Comparison of ENCODE assay signal across 1 cellular context in the genomic region with DNA sequence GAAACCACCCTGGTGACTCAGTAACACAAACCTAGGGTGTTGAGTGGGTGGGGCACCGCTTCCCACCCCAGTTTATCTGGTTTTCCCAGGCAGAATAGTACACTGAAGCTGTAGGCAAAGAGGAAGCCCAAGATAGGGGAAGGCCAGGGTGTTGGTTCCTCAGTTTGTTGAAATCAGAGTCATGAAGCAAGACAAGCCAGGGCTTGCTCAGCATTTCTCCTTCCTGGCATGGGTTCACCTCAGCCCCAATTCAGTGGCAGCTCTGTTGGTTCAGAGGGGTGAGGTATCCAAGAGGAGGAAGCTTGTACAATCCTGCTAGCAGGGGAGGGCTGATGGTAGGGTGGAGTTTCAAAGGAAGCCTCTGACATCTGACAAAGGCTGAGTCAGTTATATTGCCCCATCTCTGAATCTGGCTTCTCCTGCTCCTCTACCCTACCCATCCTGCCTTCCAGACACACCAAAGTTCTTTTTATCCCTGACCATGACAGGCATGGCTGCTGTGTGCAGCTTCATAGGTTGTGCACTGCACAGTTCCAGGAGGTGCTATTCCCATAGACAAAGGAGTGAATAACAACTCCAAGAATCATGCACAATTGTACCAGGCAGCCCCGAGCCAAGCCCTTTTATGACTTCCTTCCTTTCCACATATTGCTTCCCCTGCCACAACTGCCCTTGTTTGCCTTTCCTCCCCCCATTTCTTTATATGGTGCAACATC.
TF ChIP-seq lines count a peak whose summit lies in the region.

No MANE protein-coding gene starts in this region.

TF ChIP-seq in H1, 55 proteins besides CTCF, POLR2A, EP300 and RAD21 (continued from another document):
- TF ChIP-seq, protein P1, sequence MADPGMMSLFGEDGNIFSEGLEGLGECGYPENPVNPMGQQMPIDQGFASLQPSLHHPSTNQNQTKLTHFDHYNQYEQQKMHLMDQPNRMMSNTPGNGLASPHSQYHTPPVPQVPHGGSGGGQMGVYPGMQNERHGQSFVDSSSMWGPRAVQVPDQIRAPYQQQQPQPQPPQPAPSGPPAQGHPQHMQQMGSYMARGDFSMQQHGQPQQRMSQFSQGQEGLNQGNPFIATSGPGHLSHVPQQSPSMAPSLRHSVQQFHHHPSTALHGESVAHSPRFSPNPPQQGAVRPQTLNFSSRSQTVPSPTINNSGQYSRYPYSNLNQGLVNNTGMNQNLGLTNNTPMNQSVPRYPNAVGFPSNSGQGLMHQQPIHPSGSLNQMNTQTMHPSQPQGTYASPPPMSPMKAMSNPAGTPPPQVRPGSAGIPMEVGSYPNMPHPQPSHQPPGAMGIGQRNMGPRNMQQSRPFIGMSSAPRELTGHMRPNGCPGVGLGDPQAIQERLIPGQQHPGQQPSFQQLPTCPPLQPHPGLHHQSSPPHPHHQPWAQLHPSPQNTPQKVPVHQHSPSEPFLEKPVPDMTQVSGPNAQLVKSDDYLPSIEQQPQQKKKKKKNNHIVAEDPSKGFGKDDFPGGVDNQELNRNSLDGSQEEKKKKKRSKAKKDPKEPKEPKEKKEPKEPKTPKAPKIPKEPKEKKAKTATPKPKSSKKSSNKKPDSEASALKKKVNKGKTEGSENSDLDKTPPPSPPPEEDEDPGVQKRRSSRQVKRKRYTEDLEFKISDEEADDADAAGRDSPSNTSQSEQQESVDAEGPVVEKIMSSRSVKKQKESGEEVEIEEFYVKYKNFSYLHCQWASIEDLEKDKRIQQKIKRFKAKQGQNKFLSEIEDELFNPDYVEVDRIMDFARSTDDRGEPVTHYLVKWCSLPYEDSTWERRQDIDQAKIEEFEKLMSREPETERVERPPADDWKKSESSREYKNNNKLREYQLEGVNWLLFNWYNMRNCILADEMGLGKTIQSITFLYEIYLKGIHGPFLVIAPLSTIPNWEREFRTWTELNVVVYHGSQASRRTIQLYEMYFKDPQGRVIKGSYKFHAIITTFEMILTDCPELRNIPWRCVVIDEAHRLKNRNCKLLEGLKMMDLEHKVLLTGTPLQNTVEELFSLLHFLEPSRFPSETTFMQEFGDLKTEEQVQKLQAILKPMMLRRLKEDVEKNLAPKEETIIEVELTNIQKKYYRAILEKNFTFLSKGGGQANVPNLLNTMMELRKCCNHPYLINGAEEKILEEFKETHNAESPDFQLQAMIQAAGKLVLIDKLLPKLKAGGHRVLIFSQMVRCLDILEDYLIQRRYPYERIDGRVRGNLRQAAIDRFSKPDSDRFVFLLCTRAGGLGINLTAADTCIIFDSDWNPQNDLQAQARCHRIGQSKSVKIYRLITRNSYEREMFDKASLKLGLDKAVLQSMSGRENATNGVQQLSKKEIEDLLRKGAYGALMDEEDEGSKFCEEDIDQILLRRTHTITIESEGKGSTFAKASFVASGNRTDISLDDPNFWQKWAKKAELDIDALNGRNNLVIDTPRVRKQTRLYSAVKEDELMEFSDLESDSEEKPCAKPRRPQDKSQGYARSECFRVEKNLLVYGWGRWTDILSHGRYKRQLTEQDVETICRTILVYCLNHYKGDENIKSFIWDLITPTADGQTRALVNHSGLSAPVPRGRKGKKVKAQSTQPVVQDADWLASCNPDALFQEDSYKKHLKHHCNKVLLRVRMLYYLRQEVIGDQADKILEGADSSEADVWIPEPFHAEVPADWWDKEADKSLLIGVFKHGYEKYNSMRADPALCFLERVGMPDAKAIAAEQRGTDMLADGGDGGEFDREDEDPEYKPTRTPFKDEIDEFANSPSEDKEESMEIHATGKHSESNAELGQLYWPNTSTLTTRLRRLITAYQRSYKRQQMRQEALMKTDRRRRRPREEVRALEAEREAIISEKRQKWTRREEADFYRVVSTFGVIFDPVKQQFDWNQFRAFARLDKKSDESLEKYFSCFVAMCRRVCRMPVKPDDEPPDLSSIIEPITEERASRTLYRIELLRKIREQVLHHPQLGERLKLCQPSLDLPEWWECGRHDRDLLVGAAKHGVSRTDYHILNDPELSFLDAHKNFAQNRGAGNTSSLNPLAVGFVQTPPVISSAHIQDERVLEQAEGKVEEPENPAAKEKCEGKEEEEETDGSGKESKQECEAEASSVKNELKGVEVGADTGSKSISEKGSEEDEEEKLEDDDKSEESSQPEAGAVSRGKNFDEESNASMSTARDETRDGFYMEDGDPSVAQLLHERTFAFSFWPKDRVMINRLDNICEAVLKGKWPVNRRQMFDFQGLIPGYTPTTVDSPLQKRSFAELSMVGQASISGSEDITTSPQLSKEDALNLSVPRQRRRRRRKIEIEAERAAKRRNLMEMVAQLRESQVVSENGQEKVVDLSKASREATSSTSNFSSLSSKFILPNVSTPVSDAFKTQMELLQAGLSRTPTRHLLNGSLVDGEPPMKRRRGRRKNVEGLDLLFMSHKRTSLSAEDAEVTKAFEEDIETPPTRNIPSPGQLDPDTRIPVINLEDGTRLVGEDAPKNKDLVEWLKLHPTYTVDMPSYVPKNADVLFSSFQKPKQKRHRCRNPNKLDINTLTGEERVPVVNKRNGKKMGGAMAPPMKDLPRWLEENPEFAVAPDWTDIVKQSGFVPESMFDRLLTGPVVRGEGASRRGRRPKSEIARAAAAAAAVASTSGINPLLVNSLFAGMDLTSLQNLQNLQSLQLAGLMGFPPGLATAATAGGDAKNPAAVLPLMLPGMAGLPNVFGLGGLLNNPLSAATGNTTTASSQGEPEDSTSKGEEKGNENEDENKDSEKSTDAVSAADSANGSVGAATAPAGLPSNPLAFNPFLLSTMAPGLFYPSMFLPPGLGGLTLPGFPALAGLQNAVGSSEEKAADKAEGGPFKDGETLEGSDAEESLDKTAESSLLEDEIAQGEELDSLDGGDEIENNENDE (IDR thresholded peaks at IDR 0.05; ENCODE audit: insufficient replicate concordance, low read length) = no peak
- TF ChIP-seq KDM4A (IDR thresholded peaks at IDR 0.05; ENCODE audit: low read depth, low read length, severe bottlenecking) = no peak
- TF ChIP-seq CBX5 (IDR thresholded peaks at IDR 0.05; ENCODE audit: low read depth, low read length) = no peak
- TF ChIP-seq PHF8 (conservative IDR thresholded peaks at IDR 0.05; ENCODE audit: low read depth, low read length) = no peak
- no peak for TF ChIP-seq SP1 (IDR thresholded peaks at IDR 0.05; ENCODE audit: low read depth, low read length)
- no peak for TF ChIP-seq TCF12 (IDR thresholded peaks at IDR 0.05; ENCODE audit: low read depth, low read length)
- TF ChIP-seq CHD2 (IDR thresholded peaks at IDR 0.05; ENCODE audit: low read length) = no peak
- no peak for TF ChIP-seq TAF1 (IDR thresholded peaks at IDR 0.05; ENCODE audit: low read depth, low read length)
- TF ChIP-seq TEAD4 (IDR thresholded peaks at IDR 0.05; ENCODE audit: low read depth, low read length) = no peak
- no peak for TF ChIP-seq RBBP5 (IDR thresholded peaks at IDR 0.05; ENCODE audit: borderline replicate concordance, low read depth, low read length)
- no peak for TF ChIP-seq KDM5A (IDR thresholded peaks at IDR 0.05; ENCODE audit: low read length)
- no peak for TF ChIP-seq RXRA (IDR thresholded peaks at IDR 0.05; ENCODE audit: insufficient read depth, low read depth, low read length)
- no peak for TF ChIP-seq JUND (IDR thresholded peaks at IDR 0.05; ENCODE audit: low read length)
- no peak for TF ChIP-seq CHD1 (IDR thresholded peaks at IDR 0.05; ENCODE audit: low read depth, low read length)
- no peak for TF ChIP-seq CEBPB (IDR thresholded peaks at IDR 0.05; ENCODE audit: low read depth, low read length)
